ENCODE assay signal across 17 cellular contexts in the genomic region with DNA sequence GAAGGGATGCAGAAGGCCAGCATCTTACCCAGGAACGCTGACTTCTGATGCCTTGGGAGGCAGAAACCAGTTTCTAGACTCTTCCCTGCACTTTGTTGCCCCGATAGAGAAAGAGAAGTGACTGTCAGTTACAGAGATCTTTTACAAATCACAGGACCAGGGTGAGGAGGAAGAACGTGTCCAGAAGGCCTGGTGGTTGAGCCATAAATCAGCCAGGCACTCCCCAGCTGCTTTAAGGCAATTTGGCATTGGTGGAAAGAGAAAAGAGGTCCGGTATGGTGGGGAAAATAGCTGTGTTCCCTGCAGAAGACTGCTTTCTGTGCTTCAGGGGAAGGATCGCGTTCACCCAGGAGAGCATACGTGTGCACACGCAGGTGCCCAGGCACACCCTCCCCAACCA.
DNase-seq lines count a peak whose midpoint lies in the region; ATAC-seq, FAIRE-seq and TF ChIP-seq lines count a peak whose summit lies in the region.
"Had no signal": no experiment of that assay in that cellular context is flagged by ENCODE, and none has a peak within 500 bp of the region (broad histone marks: within the 10 kb centered on the region; RNA-seq: fewer than 3 reads in every experiment).

No MANE protein-coding gene starts in this region.

- ATAC-seq in stimulated activated effector memory CD8-positive, alpha-beta T cell treated with anti-CD3 and anti-CD28 coated beads, Interleukin-12 subunit alpha, Interleukin-12 subunit beta, amount 100 ng/mL, for 72 hours = no peak
- ATAC-seq in GM21723 (IDR thresholded peaks at IDR 0.05; ENCODE audit: unreplicated experiment) (no peak), GM18517 (IDR thresholded peaks at IDR 0.05; ENCODE audit: unreplicated experiment) (no peak)

- H3K4me1 Mint-ChIP-seq in endothelial cell (ENCODE audit: unreplicated experiment) = peaks cover 29% of the 10 kb centered on the region
- peaks cover 43% of the 10 kb centered on the region for H3K4me1 Mint-ChIP-seq in stimulated activated effector memory CD8-positive, alpha-beta T cell treated with anti-CD3 and anti-CD28 coated beads, Interleukin-12 subunit alpha, Interleukin-12 subunit beta, amount 100 ng/mL, for 72 hours

- no peak for TF ChIP-seq POLR2A in GM12891 (IDR thresholded peaks at IDR 0.05; ENCODE audit: low read depth, low read length)

- no peaks in the 10 kb centered on the region for H3K9me3 Mint-ChIP-seq in endothelial cell (ENCODE audit: unreplicated experiment)
- no peaks in the 10 kb centered on the region for H3K9me3 Mint-ChIP-seq in stimulated activated effector memory CD8-positive, alpha-beta T cell treated with anti-CD3 and anti-CD28 coated beads, Interleukin-12 subunit alpha, Interleukin-12 subunit beta, amount 100 ng/mL, for 72 hours
- H3K9me3 Mint-ChIP-seq: IgD-negative memory B cell had no signal

- FAIRE-seq in GM12891 (lab: Jason Lieb, UNC) = peak; percentile 72

- DNase-seq in GM12891 (ENCODE audit: insufficient read length, low spot score) (no peak), NOMO-1 treated with DMSO at 0.1 percent for 48 hours (lab: John Stamatoyannopoulos, UW; ENCODE audit: unreplicated experiment) (peak; percentile 48), endothelial cell (ENCODE audit: low spot score) (no peak), NCI-H2196 (lab: John Stamatoyannopoulos, UW; ENCODE audit: unreplicated experiment) (no peak)
- DNase-seq in stimulated activated effector memory CD8-positive, alpha-beta T cell treated with anti-CD3 and anti-CD28 coated beads, Interleukin-12 subunit alpha, Interleukin-12 subunit beta, amount 100 ng/mL, for 72 hours (ENCODE audit: low spot score in 2 of 2) = no peak
- DNase-seq: C1 segment of cervical spinal cord, DMS 273 treated with DMSO at 0.1 percent for 48 hours, EL, H7, NCI-H2107, NCI-H345, NCI-H748 treated with DMSO at 0.1 percent for 48 hours, SJCRH30, SW 1271 had no signal

- peaks cover 2% of the 10 kb centered on the region for H3K27me3 Mint-ChIP-seq in endothelial cell (ENCODE audit: unreplicated experiment)

- H3K27ac Mint-ChIP-seq in endothelial cell (ENCODE audit: unreplicated experiment) = peak overlapping the region; percentile 31
- peak overlapping the region; percentile 12 for H3K27ac Mint-ChIP-seq in stimulated activated effector memory CD8-positive, alpha-beta T cell treated with anti-CD3 and anti-CD28 coated beads, Interleukin-12 subunit alpha, Interleukin-12 subunit beta, amount 100 ng/mL, for 72 hours
- H3K27ac Mint-ChIP-seq: IgD-negative memory B cell had no signal

- peaks cover 23% of the 10 kb centered on the region for H3K36me3 Mint-ChIP-seq in endothelial cell (ENCODE audit: low read depth, unreplicated experiment)
- H3K36me3 Mint-ChIP-seq in stimulated activated effector memory CD8-positive, alpha-beta T cell treated with anti-CD3 and anti-CD28 coated beads, Interleukin-12 subunit alpha, Interleukin-12 subunit beta, amount 100 ng/mL, for 72 hours = no peaks in the 10 kb centered on the region

- no peak for TF ChIP-seq CTCF in endothelial cell (IDR thresholded peaks at IDR 0.05; ENCODE audit: unreplicated experiment)

- H3K4me3 Mint-ChIP-seq in endothelial cell (ENCODE audit: unreplicated experiment) = no peak overlapping the region
- no peak overlapping the region for H3K4me3 Mint-ChIP-seq in stimulated activated effector memory CD8-positive, alpha-beta T cell treated with anti-CD3 and anti-CD28 coated beads, Interleukin-12 subunit alpha, Interleukin-12 subunit beta, amount 100 ng/mL, for 72 hours

TF ChIP-seq in GM12891, 5 proteins besides CTCF, POLR2A, EP300 and RAD21:
- TF ChIP-seq POLR2AphosphoS5 (IDR thresholded peaks at IDR 0.05; ENCODE audit: low read depth, low read length) (no peak), TAF1 (IDR thresholded peaks at IDR 0.05; ENCODE audit: low read depth, low read length) (no peak), POU2F2 (IDR thresholded peaks at IDR 0.05; ENCODE audit: low read depth, low read length) (no peak), SPI1 (IDR thresholded peaks at IDR 0.05; ENCODE audit: low read depth, low read length) (no peak), PAX5 (IDR thresholded peaks at IDR 0.05; ENCODE audit: insufficient read depth, low read length, severe bottlenecking) (no peak)
